Comparison of ENCODE assay signal across 16 cellular contexts in the genomic region with DNA sequence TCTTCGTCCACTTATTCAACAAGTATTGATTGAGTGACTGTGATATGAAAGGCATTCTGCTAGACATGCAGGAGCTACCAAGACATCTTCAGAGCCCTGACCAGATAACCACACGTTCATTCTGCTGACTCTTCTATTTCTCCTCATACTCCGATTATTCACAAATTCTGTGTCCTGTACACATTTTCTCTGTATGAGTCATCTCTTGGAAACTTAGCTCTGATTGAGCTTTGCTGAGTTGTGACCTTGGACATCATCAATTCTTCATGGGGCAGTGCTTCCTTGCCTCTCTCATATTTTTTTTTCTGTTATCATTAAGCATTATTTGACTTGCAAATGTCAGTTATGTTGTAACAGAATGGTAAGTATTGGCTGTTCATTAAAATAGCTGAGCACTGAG.
DNase-seq lines count a peak whose midpoint lies in the region; ATAC-seq, FAIRE-seq and TF ChIP-seq lines count a peak whose summit lies in the region.
"Had no signal": no experiment of that assay in that cellular context is flagged by ENCODE, and none has a peak within 500 bp of the region (broad histone marks: within the 10 kb centered on the region; RNA-seq: fewer than 3 reads in every experiment).

No MANE protein-coding gene starts in this region.

- H2AK5ac ChIP-seq in mesendoderm (ENCODE audit: low read length): no peak overlapping the region

- CTCF ChIA-PET in K562 (lab: Yijun Ruan, JAX; ENCODE audit: low intra/inter-chr PET ratio): no interaction called here

- no peak overlapping the region for H2AFZ ChIP-seq in K562 (ENCODE audit: low read depth, low read length)

- H3K36me3 ChIP-seq in K562 (ENCODE audit: control insufficient read depth, insufficient read depth, low read length): no peaks in the 10 kb centered on the region
- H3K36me3 ChIP-seq in mesendoderm (ENCODE audit: control insufficient read depth, insufficient read depth, low read length): no peaks in the 10 kb centered on the region
- H3K36me3 ChIP-seq: BE2C had no signal

- H3K9ac ChIP-seq in K562 (ENCODE audit: insufficient read depth in 1 of 2, low read depth in 2 of 2, low read length in 2 of 2) (no peak overlapping the region), mesendoderm (ENCODE audit: low read length) (no peak overlapping the region)

- no peak overlapping the region for H3K18ac ChIP-seq in mesendoderm (ENCODE audit: low read length)

- POLR2A ChIA-PET in K562 (lab: Yijun Ruan, JAX): no interaction called here

- no peak overlapping the region for H3K27ac ChIP-seq in K562 (ENCODE audit: extremely low read depth, low read depth, low read length)
- H3K27ac ChIP-seq in mesendoderm (ENCODE audit: low read depth, low read length): no peak overlapping the region

- H3K36me3 Mint-ChIP-seq in natural killer cell treated with Interleukin-12 subunit alpha and Interleukin-12 subunit beta and Interleukin-15 and Interleukin-18, amount 100 ng/mL, for 72 hours: no peaks in the 10 kb centered on the region
- H3K36me3 Mint-ChIP-seq: CD8-positive, alpha-beta T cell had no signal

- H3K4ac ChIP-seq in mesendoderm (ENCODE audit: low read depth, low read length): no peak overlapping the region

- no peak overlapping the region for H4K5ac ChIP-seq in mesendoderm (ENCODE audit: low read length)

- no peak for TF ChIP-seq EP300 in K562 (IDR thresholded peaks at IDR 0.05; ENCODE audit: low read length)

- H4K20me1 ChIP-seq in K562 (replicated peaks; ENCODE audit: control insufficient read depth, insufficient read depth, low read length): no peaks in the 10 kb centered on the region

- no peaks in the 10 kb centered on the region for H3K9me3 ChIP-seq in K562 (replicated peaks; ENCODE audit: control insufficient read depth, insufficient read depth, low read depth, low read length)
- H3K9me3 ChIP-seq: BE2C had no signal

- H3K4me1 ChIP-seq in K562 (replicated peaks in 1 of 2; ENCODE audit: control insufficient read depth in 2 of 2, insufficient read depth in 2 of 2, low read length in 2 of 2): peaks cover 0 to 7% of the 10 kb centered on the region in 2 experiments; a peak in 3 of 5 replicates
- no peaks in the 10 kb centered on the region for H3K4me1 ChIP-seq in mesendoderm (ENCODE audit: control insufficient read depth, low read depth, low read length)
- H3K4me1 ChIP-seq: BE2C had no signal

- H3K27me3 ChIP-seq in K562 (ENCODE audit: control insufficient read depth in 2 of 2, insufficient read depth in 2 of 2, low read length in 2 of 2) (no peaks in the 10 kb centered on the region), mesendoderm (ENCODE audit: insufficient read depth, low read length, poor library complexity) (no peaks in the 10 kb centered on the region)
- H3K27me3 ChIP-seq: BE2C had no signal

- H3K4me1 Mint-ChIP-seq in natural killer cell treated with Interleukin-12 subunit alpha and Interleukin-12 subunit beta and Interleukin-15 and Interleukin-18, amount 100 ng/mL, for 72 hours (ENCODE audit: low read depth in 2 of 2): no peaks in the 10 kb centered on the region

- no peak for TF ChIP-seq RAD21 in K562 (CRISPR knock-in tag; conservative IDR thresholded peaks at IDR 0.05 in 1 of 2, IDR thresholded peaks at IDR 0.05 in 1 of 2)

- H3K56ac ChIP-seq in mesendoderm (ENCODE audit: low read length): no peak overlapping the region

- no peaks in the 10 kb centered on the region for H3K79me1 ChIP-seq in mesendoderm (ENCODE audit: low read length)

- BruUV-seq in K562 (replicated peaks; lab: Mats Ljungman, UMichigan): no TSS peak

- peaks cover 5% of the 10 kb centered on the region for H3K9me3 Mint-ChIP-seq in natural killer cell treated with Interleukin-12 subunit alpha and Interleukin-12 subunit beta and Interleukin-15 and Interleukin-18, amount 100 ng/mL, for 72 hours
- H3K9me3 Mint-ChIP-seq: CD8-positive, alpha-beta T cell had no signal

- FAIRE-seq in D721Med (lab: Jason Lieb, UNC) (peak; percentile 80), K562 (lab: Jason Lieb, UNC) (no peak)
- FAIRE-seq: H54 had no signal

- no peak overlapping the region for H2BK120ac ChIP-seq in mesendoderm (ENCODE audit: low read depth, low read length)

- H3K79me2 ChIP-seq in K562 (ENCODE audit: control insufficient read depth, insufficient read depth, low read length) (no peaks in the 10 kb centered on the region), mesendoderm (ENCODE audit: control insufficient read depth, insufficient read depth, low read length) (no peaks in the 10 kb centered on the region)

- H2BK15ac ChIP-seq in mesendoderm (replicated peaks; ENCODE audit: low read depth): no peak overlapping the region

- intact Hi-C loops in K562 (cut with micrococcal nuclease): no loop called here
- intact Hi-C loops in Right ventricle myocardium inferior (cut with DNase I): no loop called here

- H2BK5ac ChIP-seq in mesendoderm (ENCODE audit: low read length): no peak overlapping the region

- H3K4me3 Mint-ChIP-seq in natural killer cell treated with Interleukin-12 subunit alpha and Interleukin-12 subunit beta and Interleukin-15 and Interleukin-18, amount 100 ng/mL, for 72 hours: no peak overlapping the region
- H3K4me3 Mint-ChIP-seq: CD8-positive, alpha-beta T cell had no signal

- TF ChIP-seq CTCF in D721Med (IDR thresholded peaks at IDR 0.05; ENCODE audit: insufficient read depth, missing control alignments): no peak
- TF ChIP-seq CTCF in K562 (IDR thresholded peaks at IDR 0.05 in 2 of 3, conservative IDR thresholded peaks at IDR 0.05 in 1 of 3; ENCODE audit: insufficient read depth in 2 of 3, low read depth in 1 of 3, low read length in 3 of 3): no peak

- H3K4me3 ChIP-seq in K562: no peak overlapping the region
- H3K4me3 ChIP-seq in mesendoderm (ENCODE audit: low read length): no peak overlapping the region

- TF ChIP-seq POLR2A in K562 (conservative IDR thresholded peaks at IDR 0.05): no peak

- H3K27ac Mint-ChIP-seq in natural killer cell treated with Interleukin-12 subunit alpha and Interleukin-12 subunit beta and Interleukin-15 and Interleukin-18, amount 100 ng/mL, for 72 hours: no peak overlapping the region
- H3K27ac Mint-ChIP-seq: CD8-positive, alpha-beta T cell had no signal

- DNase-seq in D721Med (ENCODE audit: insufficient read length, low spot score): no peak
- peak; percentile 57 to 68 for DNase-seq in NCI-H526 (lab: John Stamatoyannopoulos, UW)
- no peak for DNase-seq in K562 (ENCODE audit: extremely low read depth in 1 of 4, low spot score in 3 of 4)
- DNase-seq in mesendoderm: no peak
- no peak for DNase-seq in natural killer cell treated with Interleukin-12 subunit alpha and Interleukin-12 subunit beta and Interleukin-15 and Interleukin-18, amount 100 ng/mL, for 72 hours (ENCODE audit: low spot score)
- DNase-seq in Right ventricle myocardium inferior (ENCODE audit: missing footprints): no peak
- no peak for DNase-seq in effector CD4-positive, alpha-beta T cell
- DNase-seq: BE2C; CD8-positive, alpha-beta T cell; NCI-H1436 treated with DMSO at 0.1 percent for 48 hours; NCI-H2081; NCI-H2227 treated with DMSO at 0.1 percent for 48 hours; NCI-H69; SHP77 had no signal

- peaks cover 5 to 20% of the 10 kb centered on the region in 2 donors for H3K27me3 Mint-ChIP-seq in natural killer cell treated with Interleukin-12 subunit alpha and Interleukin-12 subunit beta and Interleukin-15 and Interleukin-18, amount 100 ng/mL, for 72 hours

- 2% methylated on average over 3 of the region's 3 CpGs for WGBS in K562 (ENCODE audit: insufficient coverage, low coverage, missing lambda C conversion rate)
- no CpG with 5 or more reads among the region's 3 CpGs for WGBS in mesendoderm (ENCODE audit: extremely low coverage, insufficient coverage, low lambda C conversion rate)

- no peaks in the 10 kb centered on the region for H3K9me1 ChIP-seq in K562 (ENCODE audit: control insufficient read depth, insufficient read depth, low read length)

- no peak overlapping the region for H4K8ac ChIP-seq in mesendoderm (ENCODE audit: low read depth, low read length)

- H3K4me2 ChIP-seq in K562 (ENCODE audit: insufficient read depth, low read length) (no peak overlapping the region), mesendoderm (ENCODE audit: low read length) (no peak overlapping the region)

- peak overlapping the region; percentile 30 for H3K23ac ChIP-seq in mesendoderm (ENCODE audit: low read length)

- no peak for ATAC-seq in K562
- ATAC-seq in natural killer cell treated with Interleukin-12 subunit alpha and Interleukin-12 subunit beta and Interleukin-15 and Interleukin-18, amount 100 ng/mL, for 72 hours: no peak
- no peak for ATAC-seq in Right ventricle myocardium inferior
- ATAC-seq: CD8-positive, alpha-beta T cell; SK-N-SH treated with all-trans-retinoic acid at 6 μM for 48 hours had no signal

- in situ Hi-C loops in K562 (cut with MboI): no loop called here

TF ChIP-seq in K562, 482 proteins besides CTCF, POLR2A, EP300 and RAD21 (continues in another document):
- TF ChIP-seq MAFG (tag; conservative IDR thresholded peaks at IDR 0.05): 0 out of 2 replicates have a peak, but pooled peaks have one; percentile 41
- TF ChIP-seq KHSRP (IDR thresholded peaks at IDR 0.05): no peak
- TF ChIP-seq, protein P1, sequence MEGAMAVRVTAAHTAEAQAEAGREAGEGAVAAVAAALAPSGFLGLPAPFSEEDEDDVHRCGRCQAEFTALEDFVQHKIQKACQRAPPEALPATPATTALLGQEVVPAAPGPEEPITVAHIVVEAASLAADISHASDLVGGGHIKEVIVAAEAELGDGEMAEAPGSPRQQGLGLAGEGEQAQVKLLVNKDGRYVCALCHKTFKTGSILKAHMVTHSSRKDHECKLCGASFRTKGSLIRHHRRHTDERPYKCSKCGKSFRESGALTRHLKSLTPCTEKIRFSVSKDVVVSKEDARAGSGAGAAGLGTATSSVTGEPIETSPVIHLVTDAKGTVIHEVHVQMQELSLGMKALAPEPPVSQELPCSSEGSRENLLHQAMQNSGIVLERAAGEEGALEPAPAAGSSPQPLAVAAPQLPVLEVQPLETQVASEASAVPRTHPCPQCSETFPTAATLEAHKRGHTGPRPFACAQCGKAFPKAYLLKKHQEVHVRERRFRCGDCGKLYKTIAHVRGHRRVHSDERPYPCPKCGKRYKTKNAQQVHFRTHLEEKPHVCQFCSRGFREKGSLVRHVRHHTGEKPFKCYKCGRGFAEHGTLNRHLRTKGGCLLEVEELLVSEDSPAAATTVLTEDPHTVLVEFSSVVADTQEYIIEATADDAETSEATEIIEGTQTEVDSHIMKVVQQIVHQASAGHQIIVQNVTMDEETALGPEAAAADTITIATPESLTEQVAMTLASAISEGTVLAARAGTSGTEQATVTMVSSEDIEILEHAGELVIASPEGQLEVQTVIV (CRISPR knock-in tag; IDR thresholded peaks at IDR 0.05; ENCODE audit: borderline replicate concordance): no peak
- TF ChIP-seq C11orf30 (IDR thresholded peaks at IDR 0.05; ENCODE audit: low read depth): peak; percentile 39; the same call in 1 of the 2 replicates
- no peak for TF ChIP-seq RBM14 (IDR thresholded peaks at IDR 0.05; ENCODE audit: borderline replicate concordance, insufficient read depth, low read depth, low read length)
- TF ChIP-seq MAFF (IDR thresholded peaks at IDR 0.05; ENCODE audit: low read length): peak; percentile 33; the same call in 1 of the 2 replicates

Comparison
In these comparisons a context has a peak if more than half of its experiments do, and no peak if none do; other contexts are left out.
1. DNase-seq: peak in NCI-H526 (2 of 2); none in D721Med (single experiment), K562 (0 of 4), mesendoderm (single experiment), natural killer cell treated with Interleukin-12 subunit alpha and Interleukin-12 subunit beta and Interleukin-15 and Interleukin-18, amount 100 ng/mL, for 72 hours (single experiment), Right ventricle myocardium inferior (single experiment) and effector CD4-positive, alpha-beta T cell (single experiment).